ENCODE assay signal across 28 cellular contexts in the genomic region with DNA sequence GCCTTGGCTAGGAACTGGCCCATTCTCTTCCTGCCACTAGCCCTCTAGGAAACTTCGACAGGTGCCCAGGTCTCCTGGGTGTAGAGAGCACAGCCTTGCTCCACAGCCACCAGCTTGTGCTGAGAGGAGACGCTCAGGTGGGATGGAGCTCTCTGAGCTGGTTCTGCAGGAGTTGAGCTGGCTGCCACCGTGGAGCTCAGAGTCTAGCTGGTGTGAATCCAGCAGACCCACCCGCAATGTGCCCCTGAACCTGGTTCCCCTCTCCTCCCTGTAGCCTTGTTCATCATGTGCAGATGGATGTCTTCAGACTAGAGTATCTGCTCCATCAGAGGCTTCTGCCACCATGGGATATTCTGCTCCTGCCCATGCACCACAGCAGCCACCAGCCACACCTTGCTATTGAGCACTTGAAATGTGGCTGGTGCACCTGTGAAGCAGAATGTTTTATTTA.
DNase-seq lines count a peak whose midpoint lies in the region; ATAC-seq and TF ChIP-seq lines count a peak whose summit lies in the region.
"Had no signal": no experiment of that assay in that cellular context is flagged by ENCODE, and none has a peak within 500 bp of the region (broad histone marks: within the 10 kb centered on the region; RNA-seq: fewer than 3 reads in every experiment).

No MANE protein-coding gene starts in this region.

- DNase-seq in Ammon's horn (ENCODE audit: low spot score): peak; percentile 1
- DNase-seq in DND-41: peak; percentile 4
- DNase-seq in ecto neural progenitor cell (ENCODE audit: low spot score): peak; percentile 21
- peak; percentile 53 for DNase-seq in sigmoid colon
- DNase-seq in NCI-H524 (lab: John Stamatoyannopoulos, UW): no peak
- DNase-seq in SW 1271 (lab: John Stamatoyannopoulos, UW): no peak
- no peak for DNase-seq in SHP77 (lab: John Stamatoyannopoulos, UW)
- no peak for DNase-seq in SHP77 treated with DMSO at 0.1 percent for 48 hours (lab: John Stamatoyannopoulos, UW)
- DNase-seq: activated CD4-positive, alpha-beta T cell treated with anti-CD3 and anti-CD28 coated beads, Interleukin-2, amount 10 ng/mL, durations not matched to agents 24 days and 14 days; activated naive CD4-positive, alpha-beta T cell treated with anti-CD3 and anti-CD28 coated beads, Interleukin-2, amount 10 ng/mL, durations not matched to agents 7 days and 5 days; body of pancreas; C1 segment of cervical spinal cord; gastrocnemius medialis; HCEC 1CT; lower lobe of right lung; NCI-H1417; NCI-H2029 treated with DMSO at 0.1 percent for 48 hours; NCI-H526; NK-92 treated with Interleukin-12 subunit alpha and Interleukin-12 subunit beta, amount 100 ng/mL, for 24 hours; nucleus accumbens; PC-9; SIG-M5; stimulated activated naive CD8-positive, alpha-beta T cell treated with anti-CD3 and anti-CD28 coated beads, Interleukin-15, Interleukin-2, amounts not matched to agents 100 U/mL and 50 U/mL, for 24 hours; T-helper 9 cell; WERI-Rb-1 had no signal

- no peaks in the 10 kb centered on the region for H4K20me1 ChIP-seq in DND-41 (ENCODE audit: insufficient read depth, low read length)

- H3K36me3 ChIP-seq in DND-41 (ENCODE audit: insufficient read depth, low read length): no peaks in the 10 kb centered on the region
- H3K36me3 ChIP-seq in sigmoid colon: no peaks in the 10 kb centered on the region
- H3K36me3 ChIP-seq: gastrocnemius medialis, lower lobe of right lung, tibial artery, WERI-Rb-1 had no signal

- intact Hi-C loops in sigmoid colon (cut with DNase I): no loop called here

- no peak for TF ChIP-seq EP300 in sigmoid colon (IDR thresholded peaks at IDR 0.05)

- H3K4me3 ChIP-seq in DND-41 (ENCODE audit: low read depth in 1 of 2, low read length in 2 of 2) (no peak overlapping the region), sigmoid colon (no peak overlapping the region)
- H3K4me3 ChIP-seq: body of pancreas, gastrocnemius medialis, lower lobe of right lung, PC-9, tibial artery had no signal

- H3K9me3 ChIP-seq in DND-41 (ENCODE audit: insufficient read depth, low read length, severe bottlenecking) (no peaks in the 10 kb centered on the region), sigmoid colon (peaks cover 0 to 7% (median 0%) of the 10 kb centered on the region in 4 donors)
- H3K9me3 ChIP-seq: gastrocnemius medialis had no signal

- H2AFZ ChIP-seq in DND-41 (ENCODE audit: low read depth, low read length): no peak overlapping the region
- H2AFZ ChIP-seq: PC-9 had no signal

- WGBS in sigmoid colon, 2 donors: 88 to 95% methylated on average over 4 of the region's 4 CpGs

- TF ChIP-seq CTCF in DND-41 (IDR thresholded peaks at IDR 0.05; ENCODE audit: borderline replicate concordance, extremely low read depth, low read length, poor library complexity, severe bottlenecking) (no peak), sigmoid colon (IDR thresholded peaks at IDR 0.05) (no peak)

- no peak overlapping the region for H3K9ac ChIP-seq in DND-41 (ENCODE audit: low read depth, low read length)
- H3K9ac ChIP-seq: KMS-11 had no signal

- H3K27ac ChIP-seq in DND-41 (ENCODE audit: low read length): no peak overlapping the region
- no peak overlapping the region for H3K27ac ChIP-seq in sigmoid colon
- H3K27ac ChIP-seq: body of pancreas, gastrocnemius medialis, KMS-11, lower lobe of right lung, PC-9, tibial artery, WERI-Rb-1 had no signal

- H3K4me1 ChIP-seq in DND-41 (ENCODE audit: insufficient read depth, low read length) (no peaks in the 10 kb centered on the region), sigmoid colon (peaks cover 0 to 14% (median 7%) of the 10 kb centered on the region in 4 donors)
- H3K4me1 ChIP-seq: body of pancreas, gastrocnemius medialis, lower lobe of right lung had no signal

- no peaks in the 10 kb centered on the region for H3K27me3 ChIP-seq in DND-41 (ENCODE audit: insufficient read depth, low read length, poor library complexity)
- H3K27me3 ChIP-seq in sigmoid colon: no peaks in the 10 kb centered on the region
- H3K27me3 ChIP-seq: body of pancreas, gastrocnemius medialis, tibial artery had no signal

- TF ChIP-seq POLR2A in sigmoid colon (IDR thresholded peaks at IDR 0.05): no peak

- ATAC-seq in DND-41 (ENCODE audit: insufficient read depth, low read depth): no peak
- ATAC-seq: body of pancreas; gastrocnemius medialis; lower lobe of right lung; naive thymus-derived CD8-positive, alpha-beta T cell; stimulated activated naive CD8-positive, alpha-beta T cell treated with anti-CD3 and anti-CD28 coated beads, Interleukin-15, Interleukin-2, amounts not matched to agents 100 U/mL and 50 U/mL, for 24 hours had no signal

- no peak overlapping the region for H3K4me2 ChIP-seq in DND-41 (ENCODE audit: insufficient read depth, low read length)
- H3K4me2 ChIP-seq: KMS-11, PC-9 had no signal

- no peaks in the 10 kb centered on the region for H3K79me2 ChIP-seq in DND-41 (ENCODE audit: insufficient read depth, low read length)

Comparison
In these comparisons a context has a peak if more than half of its experiments do, and no peak if none do; other contexts are left out.
1. DNase-seq: peak in Ammon's horn (single experiment), DND-41 (single experiment), ecto neural progenitor cell (single experiment) and sigmoid colon (single experiment); none in NCI-H524 (0 of 2), SW 1271 (0 of 2), SHP77 (0 of 2) and SHP77 treated with DMSO at 0.1 percent for 48 hours (single experiment).